Comparison of ENCODE assay signal across 1 cellular context in the genomic region with DNA sequence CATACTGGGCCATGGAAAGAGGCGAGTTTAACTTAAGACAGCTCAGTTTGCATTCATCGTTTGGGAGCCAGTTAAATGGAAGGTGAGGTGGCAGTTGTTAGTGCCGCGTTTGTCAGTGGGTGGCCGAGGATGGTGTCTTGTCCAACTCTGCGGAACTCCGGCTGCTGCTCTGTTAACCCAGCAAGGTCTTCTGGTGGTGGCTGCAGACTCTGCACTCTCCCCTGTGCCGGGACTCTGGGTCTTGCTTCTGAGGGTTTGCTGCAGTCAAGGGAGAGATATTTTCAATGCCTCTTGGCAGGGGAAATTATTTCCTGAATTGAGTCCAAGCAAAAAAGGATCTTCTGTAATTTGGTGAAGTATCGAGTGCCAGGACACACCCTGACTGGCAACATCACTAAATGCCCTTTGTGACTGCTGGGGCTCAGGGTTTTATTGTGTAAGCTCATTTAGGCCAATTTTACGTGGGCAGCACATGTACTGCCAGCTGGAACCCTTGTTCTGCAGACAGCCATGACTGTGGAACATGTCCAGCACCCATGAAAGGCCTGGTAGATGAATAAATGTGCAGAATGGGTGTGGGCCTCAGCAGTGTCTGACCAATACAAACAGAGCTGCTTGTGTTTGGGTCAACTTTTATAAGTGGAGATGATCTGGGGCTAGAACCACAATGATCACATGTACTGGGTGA.
TF ChIP-seq lines count a peak whose summit lies in the region.

No MANE protein-coding gene starts in this region.

TF ChIP-seq in GM23338, 12 proteins besides CTCF, POLR2A, EP300 and RAD21 (continued from another document):
- TF ChIP-seq, protein P1, sequence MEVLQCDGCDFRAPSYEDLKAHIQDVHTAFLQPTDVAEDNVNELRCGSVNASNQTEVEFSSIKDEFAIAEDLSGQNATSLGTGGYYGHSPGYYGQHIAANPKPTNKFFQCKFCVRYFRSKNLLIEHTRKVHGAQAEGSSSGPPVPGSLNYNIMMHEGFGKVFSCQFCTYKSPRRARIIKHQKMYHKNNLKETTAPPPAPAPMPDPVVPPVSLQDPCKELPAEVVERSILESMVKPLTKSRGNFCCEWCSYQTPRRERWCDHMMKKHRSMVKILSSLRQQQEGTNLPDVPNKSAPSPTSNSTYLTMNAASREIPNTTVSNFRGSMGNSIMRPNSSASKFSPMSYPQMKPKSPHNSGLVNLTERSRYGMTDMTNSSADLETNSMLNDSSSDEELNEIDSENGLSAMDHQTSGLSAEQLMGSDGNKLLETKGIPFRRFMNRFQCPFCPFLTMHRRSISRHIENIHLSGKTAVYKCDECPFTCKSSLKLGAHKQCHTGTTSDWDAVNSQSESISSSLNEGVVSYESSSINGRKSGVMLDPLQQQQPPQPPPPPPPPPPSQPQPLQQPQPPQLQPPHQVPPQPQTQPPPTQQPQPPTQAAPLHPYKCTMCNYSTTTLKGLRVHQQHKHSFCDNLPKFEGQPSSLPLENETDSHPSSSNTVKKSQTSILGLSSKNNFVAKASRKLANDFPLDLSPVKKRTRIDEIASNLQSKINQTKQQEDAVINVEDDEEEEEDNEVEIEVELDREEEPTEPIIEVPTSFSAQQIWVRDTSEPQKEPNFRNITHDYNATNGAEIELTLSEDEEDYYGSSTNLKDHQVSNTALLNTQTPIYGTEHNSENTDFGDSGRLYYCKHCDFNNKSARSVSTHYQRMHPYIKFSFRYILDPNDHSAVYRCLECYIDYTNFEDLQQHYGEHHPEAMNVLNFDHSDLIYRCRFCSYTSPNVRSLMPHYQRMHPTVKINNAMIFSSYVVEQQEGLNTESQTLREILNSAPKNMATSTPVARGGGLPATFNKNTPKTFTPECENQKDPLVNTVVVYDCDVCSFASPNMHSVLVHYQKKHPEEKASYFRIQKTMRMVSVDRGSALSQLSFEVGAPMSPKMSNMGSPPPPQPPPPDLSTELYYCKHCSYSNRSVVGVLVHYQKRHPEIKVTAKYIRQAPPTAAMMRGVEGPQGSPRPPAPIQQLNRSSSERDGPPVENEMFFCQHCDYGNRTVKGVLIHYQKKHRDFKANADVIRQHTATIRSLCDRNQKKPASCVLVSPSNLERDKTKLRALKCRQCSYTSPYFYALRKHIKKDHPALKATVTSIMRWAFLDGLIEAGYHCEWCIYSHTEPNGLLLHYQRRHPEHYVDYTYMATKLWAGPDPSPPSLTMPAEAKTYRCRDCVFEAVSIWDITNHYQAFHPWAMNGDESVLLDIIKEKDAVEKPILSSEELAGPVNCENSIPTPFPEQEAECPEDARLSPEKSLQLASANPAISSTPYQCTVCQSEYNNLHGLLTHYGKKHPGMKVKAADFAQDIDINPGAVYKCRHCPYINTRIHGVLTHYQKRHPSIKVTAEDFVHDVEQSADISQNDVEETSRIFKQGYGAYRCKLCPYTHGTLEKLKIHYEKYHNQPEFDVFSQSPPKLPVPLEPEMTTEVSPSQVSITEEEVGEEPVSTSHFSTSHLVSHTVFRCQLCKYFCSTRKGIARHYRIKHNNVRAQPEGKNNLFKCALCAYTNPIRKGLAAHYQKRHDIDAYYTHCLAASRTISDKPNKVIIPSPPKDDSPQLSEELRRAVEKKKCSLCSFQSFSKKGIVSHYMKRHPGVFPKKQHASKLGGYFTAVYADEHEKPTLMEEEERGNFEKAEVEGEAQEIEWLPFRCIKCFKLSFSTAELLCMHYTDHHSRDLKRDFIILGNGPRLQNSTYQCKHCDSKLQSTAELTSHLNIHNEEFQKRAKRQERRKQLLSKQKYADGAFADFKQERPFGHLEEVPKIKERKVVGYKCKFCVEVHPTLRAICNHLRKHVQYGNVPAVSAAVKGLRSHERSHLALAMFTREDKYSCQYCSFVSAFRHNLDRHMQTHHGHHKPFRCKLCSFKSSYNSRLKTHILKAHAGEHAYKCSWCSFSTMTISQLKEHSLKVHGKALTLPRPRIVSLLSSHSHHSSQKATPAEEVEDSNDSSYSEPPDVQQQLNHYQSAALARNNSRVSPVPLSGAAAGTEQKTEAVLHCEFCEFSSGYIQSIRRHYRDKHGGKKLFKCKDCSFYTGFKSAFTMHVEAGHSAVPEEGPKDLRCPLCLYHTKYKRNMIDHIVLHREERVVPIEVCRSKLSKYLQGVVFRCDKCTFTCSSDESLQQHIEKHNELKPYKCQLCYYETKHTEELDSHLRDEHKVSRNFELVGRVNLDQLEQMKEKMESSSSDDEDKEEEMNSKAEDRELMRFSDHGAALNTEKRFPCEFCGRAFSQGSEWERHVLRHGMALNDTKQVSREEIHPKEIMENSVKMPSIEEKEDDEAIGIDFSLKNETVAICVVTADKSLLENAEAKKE (CRISPR knock-in tag; IDR thresholded peaks at IDR 0.05), result no peak
